ENCODE assay signal across 9 cellular contexts in the genomic region with DNA sequence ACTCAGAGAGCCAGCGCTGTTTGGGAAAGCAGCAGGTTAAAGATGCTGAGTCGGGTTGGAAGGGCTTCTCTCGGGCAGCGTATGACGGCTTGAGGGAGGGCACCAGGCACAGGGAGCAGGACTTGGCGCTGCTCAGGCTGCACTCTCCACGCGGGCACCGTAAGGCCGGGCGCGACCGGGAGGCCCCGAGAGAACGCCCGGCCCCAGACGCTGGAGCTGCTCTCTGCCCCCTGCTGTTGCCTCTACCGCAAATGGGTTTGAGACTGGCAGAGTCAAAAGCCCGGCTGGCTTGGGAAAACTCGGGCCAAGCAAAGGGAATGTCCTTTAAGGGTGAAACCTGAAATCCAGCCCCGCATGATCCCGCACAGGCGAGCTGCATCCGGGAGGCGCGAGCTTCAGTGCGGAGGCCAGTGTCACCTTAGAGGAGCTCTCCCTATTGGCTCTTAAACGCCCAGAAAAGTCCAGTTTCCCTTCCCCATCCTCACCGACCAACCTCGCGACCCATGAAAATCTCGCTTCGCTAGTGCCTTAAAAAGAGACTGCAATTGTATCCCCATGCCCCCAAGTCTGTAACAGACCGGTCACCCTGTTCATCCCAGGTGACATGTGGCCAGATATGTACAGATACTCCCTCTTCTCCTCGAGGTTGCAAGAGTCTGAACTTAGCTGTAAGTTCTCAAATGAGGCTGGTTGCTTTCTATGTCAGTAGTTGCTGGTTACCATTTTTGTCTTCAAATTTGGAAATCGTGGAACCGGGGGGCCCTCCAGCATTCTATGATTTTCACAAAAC. TPM values are rescaled to one million over a fixed set of nuclear protein-coding genes. Genes with fewer than 3 reads are reported as not detected.
DNase-seq lines count a peak whose midpoint lies in the region; TF ChIP-seq lines count a peak whose summit lies in the region.
"Had no signal": no experiment of that assay in that cellular context is flagged by ENCODE, and none has a peak within 500 bp of the region (broad histone marks: within the 10 kb centered on the region; RNA-seq: fewer than 3 reads in every experiment).

No MANE protein-coding gene starts in this region.

- no peaks in the 10 kb centered on the region for H3K4me1 ChIP-seq in CD8-positive, alpha-beta memory T cell (ENCODE audit: insufficient read depth, low read length)
- H3K4me1 ChIP-seq in endodermal cell (ENCODE audit: control insufficient read depth, insufficient read depth, low read length): peaks cover 8% of the 10 kb centered on the region
- H3K4me1 ChIP-seq in muscle layer of colon (ENCODE audit: insufficient read depth, low read length): peaks cover 21% of the 10 kb centered on the region

- no peak for TF ChIP-seq CTCF in endodermal cell (conservative IDR thresholded peaks at IDR 0.05)
- no peak for TF ChIP-seq CTCF in GM13977 (IDR thresholded peaks at IDR 0.05; ENCODE audit: extremely low read depth, insufficient read depth, missing control alignments)

- H3K36me3 ChIP-seq in CD8-positive, alpha-beta memory T cell (ENCODE audit: insufficient read depth, low read length): no peaks in the 10 kb centered on the region
- no peaks in the 10 kb centered on the region for H3K36me3 ChIP-seq in endodermal cell (ENCODE audit: control insufficient read depth, insufficient read depth, low read length)
- no peaks in the 10 kb centered on the region for H3K36me3 ChIP-seq in muscle layer of colon (ENCODE audit: insufficient read depth, low read length)

- H3K9me3 ChIP-seq in CD8-positive, alpha-beta memory T cell (ENCODE audit: low read length): no peaks in the 10 kb centered on the region
- H3K9me3 ChIP-seq in endodermal cell (ENCODE audit: control insufficient read depth, low read length): no peaks in the 10 kb centered on the region
- H3K9me3 ChIP-seq in muscle layer of colon (ENCODE audit: low read length): no peaks in the 10 kb centered on the region

- no peak overlapping the region for H3K4me3 ChIP-seq in CD8-positive, alpha-beta memory T cell (ENCODE audit: low read length)
- H3K4me3 ChIP-seq in endodermal cell (ENCODE audit: low read length) (peak overlapping the region; percentile 78), muscle layer of colon (ENCODE audit: low read depth in 1 of 2, low read length in 2 of 2) (peak overlapping the region; percentile 47 to 56)

- no peak overlapping the region for H3K27ac ChIP-seq in CD8-positive, alpha-beta memory T cell (ENCODE audit: low read depth, low read length)
- H3K27ac ChIP-seq in endodermal cell (ENCODE audit: low read depth, low read length): no peak overlapping the region
- H3K27ac ChIP-seq in muscle layer of colon (ENCODE audit: low read depth, low read length): no peak overlapping the region
- H3K27ac ChIP-seq: epithelial cell of prostate had no signal

- H3K9me3 Mint-ChIP-seq in CD8-positive, alpha-beta memory T cell: peaks cover 0 to 4% (median 2%) of the 10 kb centered on the region in 5 donors
- H3K9me3 Mint-ChIP-seq in endodermal cell: peaks cover 4% of the 10 kb centered on the region

- H3K27me3 ChIP-seq in CD8-positive, alpha-beta memory T cell (ENCODE audit: insufficient read depth, low read length, poor library complexity, severe bottlenecking): peaks cover 28% of the 10 kb centered on the region
- H3K27me3 ChIP-seq in endodermal cell (ENCODE audit: control insufficient read depth, insufficient read depth, low read length, poor library complexity, severe bottlenecking) (peaks cover 100% of the 10 kb centered on the region), muscle layer of colon (ENCODE audit: control insufficient read depth in 1 of 2, insufficient read depth in 2 of 2, low read length in 2 of 2) (peaks cover 56 to 94% of the 10 kb centered on the region in 2 donors)

- H3K27ac Mint-ChIP-seq in CD8-positive, alpha-beta memory T cell: peak overlapping the region in 1 of 8 donors; percentile 28
- H3K27ac Mint-ChIP-seq in endodermal cell: no peak overlapping the region

- POLR2A ChIA-PET in CD8-positive, alpha-beta memory T cell (lab: Charles Lee): no interaction called here

- in situ Hi-C loops in GM13977 (cut with MboI; ENCODE audit: low pct_unique_long_range_greater_than_20kb, low sequenced_read_pairs, unreplicated experiment): no loop called here

- H3K4me3 Mint-ChIP-seq in CD8-positive, alpha-beta memory T cell: peak overlapping the region in 4 of 7 donors; percentile 28 to 74 (median 38)
- H3K4me3 Mint-ChIP-seq in endodermal cell: peak overlapping the region; percentile 57

- peaks cover 13 to 50% (median 26%) of the 10 kb centered on the region in 3 donors for H3K4me1 Mint-ChIP-seq in CD8-positive, alpha-beta memory T cell
- H3K4me1 Mint-ChIP-seq in endodermal cell: peaks cover 27% of the 10 kb centered on the region

- H3K9ac ChIP-seq in endodermal cell (ENCODE audit: extremely low read depth, low read length, poor library complexity, severe bottlenecking) (no peak overlapping the region), muscle layer of colon (ENCODE audit: low read length) (no peak overlapping the region)

- H3K36me3 Mint-ChIP-seq in CD8-positive, alpha-beta memory T cell: no peaks in the 10 kb centered on the region
- H3K36me3 Mint-ChIP-seq in endodermal cell (ENCODE audit: low read depth): no peaks in the 10 kb centered on the region

- WGBS in endodermal cell (ENCODE audit: insufficient coverage in 1 of 2, insufficient read length in 1 of 2), 2 experiments: 12 to 20% methylated on average over 4 to 37 of the region's 37 CpGs

- CTCF ChIA-PET in CD8-positive, alpha-beta memory T cell (lab: Charles Lee): no interaction called here

- no peak for DNase-seq in CD8-positive, alpha-beta memory T cell
- peak; percentile 37 for DNase-seq in NCI-H2107 (lab: John Stamatoyannopoulos, UW)
- DNase-seq in endodermal cell: peak; percentile 79
- DNase-seq in NCI-H2196 treated with DMSO at 0.1 percent for 48 hours (lab: John Stamatoyannopoulos, UW; ENCODE audit: unreplicated experiment): no peak
- no peak for DNase-seq in NCI-H146 treated with DMSO at 0.1 percent for 48 hours (lab: John Stamatoyannopoulos, UW; ENCODE audit: unreplicated experiment)
- DNase-seq in GM13977 (ENCODE audit: low spot score): no peak
- DNase-seq in stimulated activated CD4-positive, alpha-beta T cell treated with anti-CD3 and anti-CD28 coated beads, Interleukin-4, amount 100 ng/mL, for 4 hours: no peak

- peaks cover 71 to 88% of the 10 kb centered on the region in 2 donors for H3K27me3 Mint-ChIP-seq in CD8-positive, alpha-beta memory T cell
- peaks cover 99% of the 10 kb centered on the region for H3K27me3 Mint-ChIP-seq in endodermal cell (ENCODE audit: insufficient read depth)

RNA-seq across cellular contexts. Expression of gene PRRX1, which starts 1.1 kb away (rescaled TPM):
- not detected for total RNA-seq in CD8-positive, alpha-beta memory T cell
- polyA plus RNA-seq in CD8-positive, alpha-beta memory T cell: not detected
- total RNA-seq in endodermal cell: not detected
- polyA plus RNA-seq in endodermal cell (2013, experiment 1 of 2): 13.7 TPM
- polyA plus RNA-seq in endodermal cell (2013, experiment 2 of 2): 14.4 TPM

Comparison
In these comparisons a context has a peak if more than half of its experiments do, and no peak if none do; other contexts are left out.
1. DNase-seq: peak in NCI-H2107 (single experiment) and endodermal cell (single experiment); none in CD8-positive, alpha-beta memory T cell (0 of 5), NCI-H2196 treated with DMSO at 0.1 percent for 48 hours (single experiment), NCI-H146 treated with DMSO at 0.1 percent for 48 hours (single experiment), GM13977 (single experiment) and stimulated activated CD4-positive, alpha-beta T cell treated with anti-CD3 and anti-CD28 coated beads, Interleukin-4, amount 100 ng/mL, for 4 hours (0 of 2).